In genomic region chr6:133923938-133924593, GRCh38 we compare ENCODE assay signal across 8 cellular contexts. TPM values are rescaled to one million over a fixed set of nuclear protein-coding genes. Genes with fewer than 3 reads are reported as not detected.
A peak's percentile ranks its signal among the peaks of the same experiment; 100 is the strongest.
DNase-seq lines count a peak whose midpoint lies in the region; ATAC-seq, FAIRE-seq and TF ChIP-seq lines count a peak whose summit lies in the region.

No MANE protein-coding gene starts in this region.

- peak; percentile 83 for FAIRE-seq in RCC 7860 (lab: Jason Lieb, UNC)

- peak; percentile 89 for TF ChIP-seq CTCF in osteoblast (IDR thresholded peaks at IDR 0.05; ENCODE audit: extremely low read depth, low read depth, low read length)
- peak; percentile 65 to 89 (median 81) for TF ChIP-seq CTCF in vagina (IDR thresholded peaks at IDR 0.05)

- H3K27ac ChIP-seq in Karpas-422 (ENCODE audit: low read length) (no peak overlapping the region), osteoblast (ENCODE audit: low read depth, low read length) (no peak overlapping the region), vagina (no peak overlapping the region)

- peak; percentile 82 for ATAC-seq in GM21786 (IDR thresholded peaks at IDR 0.05; ENCODE audit: unreplicated experiment)

- H3K9me3 ChIP-seq in Karpas-422 (ENCODE audit: low read length) (no peaks in the 10 kb centered on the region), osteoblast (ENCODE audit: low read depth, low read length) (no peaks in the 10 kb centered on the region), vagina (no peaks in the 10 kb centered on the region)

- no peak overlapping the region for H3K4me2 ChIP-seq in Karpas-422 (ENCODE audit: low read depth, low read length, poor library complexity, severe bottlenecking)
- H3K4me2 ChIP-seq in osteoblast (ENCODE audit: insufficient read depth, low read length): peak overlapping the region; percentile 5

- no peaks in the 10 kb centered on the region for H3K79me2 ChIP-seq in Karpas-422 (ENCODE audit: low read length)
- no peaks in the 10 kb centered on the region for H3K79me2 ChIP-seq in osteoblast (ENCODE audit: insufficient read depth, low read length)

- intact Hi-C loops in vagina (cut with DNase I): loop anchor here (5.0 to 10.0 kb wide), 2 partner anchors 141 to 173 kb away; no protein-coding TSS in a partner anchor

- no peak overlapping the region for H3K4me3 ChIP-seq in Karpas-422 (ENCODE audit: low read length)
- no peak overlapping the region for H3K4me3 ChIP-seq in osteoblast (ENCODE audit: insufficient read depth, low read length)
- H3K4me3 ChIP-seq in vagina: no peak overlapping the region

- no peaks in the 10 kb centered on the region for H3K27me3 ChIP-seq in Karpas-422 (ENCODE audit: low read length)
- H3K27me3 ChIP-seq in osteoblast (ENCODE audit: insufficient read depth, low read length): peaks cover 24% of the 10 kb centered on the region
- H3K27me3 ChIP-seq in vagina: no peaks in the 10 kb centered on the region

- H3K36me3 ChIP-seq in Karpas-422 (ENCODE audit: insufficient read depth, low read length) (no peaks in the 10 kb centered on the region), osteoblast (ENCODE audit: insufficient read depth, low read length) (no peaks in the 10 kb centered on the region), vagina (no peaks in the 10 kb centered on the region)

- no peaks in the 10 kb centered on the region for H3K9me2 ChIP-seq in Karpas-422 (replicated peaks; ENCODE audit: insufficient read depth, low read length)

- no peak for TF ChIP-seq POLR2A in vagina (IDR thresholded peaks at IDR 0.05)

- no peak overlapping the region for H3K9ac ChIP-seq in Karpas-422 (ENCODE audit: low read length)

- H4K20me1 ChIP-seq in Karpas-422 (ENCODE audit: insufficient read depth, low read depth, low read length): no peaks in the 10 kb centered on the region
- no peaks in the 10 kb centered on the region for H4K20me1 ChIP-seq in osteoblast (ENCODE audit: insufficient read depth, low read length)

- DNase-seq in EL (peak; percentile 78), Karpas-422 (peak; percentile 86), RCC 7860 (ENCODE audit: low spot score) (peak; percentile 64), foreskin melanocyte (peak; percentile 57), osteoblast (ENCODE audit: insufficient read length, low spot score, missing footprints) (no peak), vagina (ENCODE audit: extremely low spot score in 2 of 2) (no peak)
- peak; percentile 8 for DNase-seq in activated T-helper 9 cell treated with anti-CD3 and anti-CD28 coated beads, Interleukin-2, amount 50 U/mL, for 16 hours (ENCODE audit: low read depth)

- H2AFZ ChIP-seq in Karpas-422 (ENCODE audit: low read length) (no peak overlapping the region), osteoblast (ENCODE audit: low read length) (no peak overlapping the region)

- H3K4me1 ChIP-seq in Karpas-422 (ENCODE audit: low read length) (no peaks in the 10 kb centered on the region), osteoblast (ENCODE audit: insufficient read depth, low read length) (no peaks in the 10 kb centered on the region), vagina (no peaks in the 10 kb centered on the region)

RNA-seq across cellular contexts. Expression of gene TBPL1, which starts 29.0 kb away (rescaled TPM):
- total RNA-seq in Karpas-422 (2014; rRNA removed; shearing (Covaris generic); ENCODE audit: low replicate concordance): 45.6 and 161 TPM in 2 replicates
- 11.5 and 14.1 TPM in 2 replicates for total RNA-seq in osteoblast
- 17.7 TPM for total RNA-seq in vagina

RNA-seq across cellular contexts. Expression of gene TCF21, which starts 35.2 kb away (rescaled TPM):
- total RNA-seq in Karpas-422 (2014; rRNA removed; shearing (Covaris generic); ENCODE audit: low replicate concordance): not detected in 2 replicates
- total RNA-seq in osteoblast: not detected in 2 replicates
- total RNA-seq in vagina: 12.5 TPM

Comparison
In these comparisons a context has a peak if more than half of its experiments do, and no peak if none do; other contexts are left out.
1. DNase-seq: peak in EL (single experiment), Karpas-422 (single experiment), RCC 7860 (single experiment), activated T-helper 9 cell treated with anti-CD3 and anti-CD28 coated beads, Interleukin-2, amount 50 U/mL, for 16 hours (single experiment) and foreskin melanocyte (single experiment); none in osteoblast (single experiment) and vagina (0 of 2).
2. RNA of gene TCF21, which starts 35.2 kb away (total RNA-seq): 12.5 TPM in vagina (single experiment); not detected in Karpas-422 and not detected in osteoblast; every median in the first group is over 10 times any median in the second.